Comparison of ENCODE assay signal across 20 cellular contexts in genomic region chr17:34647511-34647910, GRCh38.
"Had no signal": no experiment of that assay in that cellular context is flagged by ENCODE, and none has a peak within 500 bp of the region (broad histone marks: within the 10 kb centered on the region; RNA-seq: fewer than 3 reads in every experiment).

No MANE protein-coding gene starts in this region.

- ATAC-seq: esophagus mucosa; heart left ventricle; left colon; naive thymus-derived CD8-positive, alpha-beta T cell; right cardiac atrium had no signal

- DNase-seq: activated CD4-positive, alpha-beta memory T cell treated with anti-CD3 and anti-CD28 coated beads, Interleukin-2, amount 10 ng/mL, durations not matched to agents 7 days and 5 days; activated CD4-positive, alpha-beta T cell treated with anti-CD3 and anti-CD28 coated beads, Interleukin-2, amount 10 ng/mL, durations not matched to agents 7 days and 5 days; activated CD4-positive, CD25-positive, alpha-beta regulatory T cell treated with anti-CD3 and anti-CD28 coated beads, Interleukin-2, amount 50 U/mL, for 72 hours; activated CD8-positive, alpha-beta memory T cell treated with anti-CD3 and anti-CD28 coated beads, Interleukin-2, amount 50 U/mL, for 48 hours; activated naive CD4-positive, alpha-beta T cell; activated naive CD8-positive, alpha-beta T cell treated with anti-CD3 and anti-CD28 coated beads for 36 hours; activated T-cell treated with anti-CD3 and anti-CD28 coated beads, Interleukin-2, amount 50 U/mL, for 24 hours; adrenal gland; cortex of kidney; foreskin fibroblast; heart left ventricle; hypothalamus; immature natural killer cell; left colon; naive thymus-derived CD8-positive, alpha-beta T cell; right cardiac atrium; stimulated activated naive CD4-positive, alpha-beta T cell; T-helper 2 cell; tibial artery had no signal
